ENCODE assay signal across 8 cellular contexts in genomic region chr3:152257246-152258074, GRCh38. TPM values are rescaled to one million over a fixed set of nuclear protein-coding genes. Genes with fewer than 3 reads are reported as not detected.
DNase-seq lines count a peak whose midpoint lies in the region; ATAC-seq and TF ChIP-seq lines count a peak whose summit lies in the region.

No MANE protein-coding gene starts in this region.

- intact Hi-C loops in activated T-helper 2 cell treated with anti-CD3 and anti-CD28 coated beads, Interferon-gamma antibody, Interleukin-2, Interleukin-4, amounts not matched to agents 10 μg/mL and 5 μg/mL and 100 μg/mL, durations not matched to agents 14 hours and 24 hours and 36 hours (cut with micrococcal nuclease): loop anchor here (1.0 to 5.0 kb wide), 9 partner anchors 11 to 1055 kb away; partner anchors contain the start of genes GPR171 and MBNL1

- TF ChIP-seq CTCF in smooth muscle cell (IDR thresholded peaks at IDR 0.05; ENCODE audit: borderline replicate concordance, insufficient read depth, poor library complexity, severe bottlenecking) (no peak), WERI-Rb-1 (IDR thresholded peaks at IDR 0.05; ENCODE audit: low read depth, low read length) (no peak)

- H3K36me3 ChIP-seq in ACC112 (ENCODE audit: insufficient read depth, low read length) (no peaks in the 10 kb centered on the region), smooth muscle cell (ENCODE audit: low read depth) (no peaks in the 10 kb centered on the region), Karpas-422 (ENCODE audit: insufficient read depth, low read length) (no peaks in the 10 kb centered on the region), WERI-Rb-1 (no peaks in the 10 kb centered on the region)

- H3K9me3 ChIP-seq in smooth muscle cell (replicated peaks; ENCODE audit: low read depth) (no peaks in the 10 kb centered on the region), Karpas-422 (ENCODE audit: low read length) (no peaks in the 10 kb centered on the region), WERI-Rb-1 (ENCODE audit: severe bottlenecking) (no peaks in the 10 kb centered on the region)

- no peak for DNase-seq in activated T-helper 2 cell treated with anti-CD3 and anti-CD28 coated beads, Interferon-gamma antibody, Interleukin-2, Interleukin-4, amounts not matched to agents 10 μg/mL and 5 μg/mL and 100 μg/mL, durations not matched to agents 14 hours and 24 hours and 36 hours (ENCODE audit: low spot score)
- DNase-seq in smooth muscle cell (lab: John Stamatoyannopoulos, UW; ENCODE audit: unreplicated experiment): no peak
- DNase-seq in Karpas-422: no peak
- no peak for DNase-seq in WERI-Rb-1
- DNase-seq in NCI-H1105 treated with DMSO at 0.1 percent for 48 hours (lab: John Stamatoyannopoulos, UW): no peak

- H3K27ac ChIP-seq in ACC112 (ENCODE audit: low read depth, low read length): peak overlapping the region; percentile 68
- H3K27ac ChIP-seq in smooth muscle cell (ENCODE audit: low read depth): peak overlapping the region; percentile 96
- no peak overlapping the region for H3K27ac ChIP-seq in Karpas-422 (ENCODE audit: low read length)
- H3K27ac ChIP-seq in WERI-Rb-1: no peak overlapping the region

- WGBS in smooth muscle cell (ENCODE audit: low lambda C conversion rate): 58% methylated on average over 6 of the region's 6 CpGs

- peaks cover 5% of the 10 kb centered on the region for H3F3A ChIP-seq in smooth muscle cell (ENCODE audit: low read depth)

- no peaks in the 10 kb centered on the region for H3K9me2 ChIP-seq in Karpas-422 (replicated peaks; ENCODE audit: insufficient read depth, low read length)

- H3K36me3 Mint-ChIP-seq in activated T-helper 2 cell treated with anti-CD3 and anti-CD28 coated beads, Interferon-gamma antibody, Interleukin-2, Interleukin-4, amounts not matched to agents 10 μg/mL and 5 μg/mL and 100 μg/mL, durations not matched to agents 14 hours and 24 hours and 36 hours (ENCODE audit: low read depth): peaks cover 26% of the 10 kb centered on the region

- peak overlapping the region; percentile 63 for H3K4me3 Mint-ChIP-seq in activated T-helper 2 cell treated with anti-CD3 and anti-CD28 coated beads, Interferon-gamma antibody, Interleukin-2, Interleukin-4, amounts not matched to agents 10 μg/mL and 5 μg/mL and 100 μg/mL, durations not matched to agents 14 hours and 24 hours and 36 hours (ENCODE audit: low read depth)

- peaks cover 83% of the 10 kb centered on the region for H3K4me1 Mint-ChIP-seq in activated T-helper 2 cell treated with anti-CD3 and anti-CD28 coated beads, Interferon-gamma antibody, Interleukin-2, Interleukin-4, amounts not matched to agents 10 μg/mL and 5 μg/mL and 100 μg/mL, durations not matched to agents 14 hours and 24 hours and 36 hours (ENCODE audit: low read depth)

- H4K20me1 ChIP-seq in smooth muscle cell (ENCODE audit: low read depth): no peaks in the 10 kb centered on the region
- no peaks in the 10 kb centered on the region for H4K20me1 ChIP-seq in Karpas-422 (ENCODE audit: insufficient read depth, low read depth, low read length)

- H2AFZ ChIP-seq in ACC112 (ENCODE audit: low read length, unreplicated experiment) (no peak overlapping the region), smooth muscle cell (ENCODE audit: low read depth) (peak overlapping the region; percentile 64), Karpas-422 (ENCODE audit: low read length) (no peak overlapping the region)

- H3K4me1 ChIP-seq in ACC112 (ENCODE audit: control insufficient read depth, insufficient read depth, low read length, unreplicated experiment) (peaks cover 33% of the 10 kb centered on the region), smooth muscle cell (ENCODE audit: low read depth) (peaks cover 26% of the 10 kb centered on the region), Karpas-422 (ENCODE audit: low read length) (peaks cover 19% of the 10 kb centered on the region)

- peaks cover 4% of the 10 kb centered on the region for H3K9me3 Mint-ChIP-seq in activated T-helper 2 cell treated with anti-CD3 and anti-CD28 coated beads, Interferon-gamma antibody, Interleukin-2, Interleukin-4, amounts not matched to agents 10 μg/mL and 5 μg/mL and 100 μg/mL, durations not matched to agents 14 hours and 24 hours and 36 hours

- H3K27ac Mint-ChIP-seq in activated T-helper 2 cell treated with anti-CD3 and anti-CD28 coated beads, Interferon-gamma antibody, Interleukin-2, Interleukin-4, amounts not matched to agents 10 μg/mL and 5 μg/mL and 100 μg/mL, durations not matched to agents 14 hours and 24 hours and 36 hours: peak overlapping the region; percentile 95

- peak; percentile 84 for ATAC-seq in GM18909 (IDR thresholded peaks at IDR 0.05; ENCODE audit: poor library complexity, unreplicated experiment)
- ATAC-seq in HG03064 (IDR thresholded peaks at IDR 0.05; ENCODE audit: low read depth, unreplicated experiment): peak; percentile 77

- H3K79me2 ChIP-seq in ACC112 (ENCODE audit: control insufficient read depth, insufficient read depth, low read length, unreplicated experiment) (no peaks in the 10 kb centered on the region), smooth muscle cell (ENCODE audit: low read depth) (no peaks in the 10 kb centered on the region), Karpas-422 (ENCODE audit: low read length) (no peaks in the 10 kb centered on the region)

- H3K27me3 ChIP-seq in ACC112 (ENCODE audit: insufficient read depth, low read length): no peaks in the 10 kb centered on the region
- H3K27me3 ChIP-seq in smooth muscle cell (ENCODE audit: low read depth): no peaks in the 10 kb centered on the region
- no peaks in the 10 kb centered on the region for H3K27me3 ChIP-seq in Karpas-422 (ENCODE audit: low read length)
- peaks cover 54% of the 10 kb centered on the region for H3K27me3 ChIP-seq in WERI-Rb-1 (ENCODE audit: insufficient read depth, low read depth, severe bottlenecking)

- no peaks in the 10 kb centered on the region for H3K27me3 Mint-ChIP-seq in activated T-helper 2 cell treated with anti-CD3 and anti-CD28 coated beads, Interferon-gamma antibody, Interleukin-2, Interleukin-4, amounts not matched to agents 10 μg/mL and 5 μg/mL and 100 μg/mL, durations not matched to agents 14 hours and 24 hours and 36 hours (ENCODE audit: low read depth)

- peak overlapping the region; percentile 73 for H3K9ac ChIP-seq in smooth muscle cell (ENCODE audit: low read depth)
- no peak overlapping the region for H3K9ac ChIP-seq in Karpas-422 (ENCODE audit: low read length)

- H3K4me2 ChIP-seq in smooth muscle cell (peak overlapping the region; percentile 70), Karpas-422 (ENCODE audit: low read depth, low read length, poor library complexity, severe bottlenecking) (no peak overlapping the region)

- H3K4me3 ChIP-seq in ACC112 (ENCODE audit: low read depth, low read length): no peak overlapping the region
- no peak overlapping the region for H3K4me3 ChIP-seq in smooth muscle cell
- H3K4me3 ChIP-seq in Karpas-422 (ENCODE audit: low read length): no peak overlapping the region
- no peak overlapping the region for H3K4me3 ChIP-seq in WERI-Rb-1 (ENCODE audit: low read depth, low read length)

RNA-seq across cellular contexts. Expression of gene MBNL1, which starts 11.3 kb away (rescaled TPM):
- 230 and 244 TPM in 2 replicates for total RNA-seq in activated T-helper 2 cell treated with anti-CD3 and anti-CD28 coated beads, Interferon-gamma antibody, Interleukin-2, Interleukin-4, amounts not matched to agents 10 μg/mL and 5 μg/mL and 100 μg/mL, durations not matched to agents 14 hours and 24 hours and 36 hours
- total RNA-seq in smooth muscle cell: 126 and 128 TPM in 2 replicates
- polyA plus RNA-seq in smooth muscle cell: 19.5 and 22.0 TPM in 2 replicates
- total RNA-seq in Karpas-422 (2014; rRNA removed; shearing (Covaris generic); ENCODE audit: low replicate concordance): 172 and 265 TPM in 2 replicates

Comparison
In these comparisons a context has a peak if more than half of its experiments do, and no peak if none do; other contexts are left out.
1. H3K27ac ChIP-seq: peak in ACC112 (single experiment) and smooth muscle cell (single experiment); none in Karpas-422 (single experiment) and WERI-Rb-1 (single experiment).